In genomic region chr1:234963180-234963903, GRCh38 we compare ENCODE assay signal across 1 cellular context.
TF ChIP-seq lines count a peak whose summit lies in the region.

No MANE protein-coding gene starts in this region.

TF ChIP-seq in H1, 55 proteins besides CTCF, POLR2A, EP300 and RAD21 (continued from another document):
- TF ChIP-seq BACH1 (IDR thresholded peaks at IDR 0.05; ENCODE audit: low read length) (no peak), CHD7 (IDR thresholded peaks at IDR 0.05; ENCODE audit: insufficient replicate concordance, low read length) (no peak), RXRA (IDR thresholded peaks at IDR 0.05; ENCODE audit: insufficient read depth, low read depth, low read length) (no peak), SUZ12 (IDR thresholded peaks at IDR 0.05; ENCODE audit: low read length) (no peak), TEAD4 (IDR thresholded peaks at IDR 0.05; ENCODE audit: low read depth, low read length) (no peak), E2F6 (IDR thresholded peaks at IDR 0.05) (no peak)
